Comparison of ENCODE assay signal across 1 cellular context in genomic region chrX:13857804-13858203, GRCh38.
TF ChIP-seq lines count a peak whose summit lies in the region.

No MANE protein-coding gene starts in this region.

TF ChIP-seq in H1, 55 proteins besides CTCF, POLR2A, EP300 and RAD21:
- TF ChIP-seq TAF7 (optimal IDR thresholded peaks at IDR 0.05; ENCODE audit: borderline replicate concordance, low read depth, low read length) (no peak), CHD1 (IDR thresholded peaks at IDR 0.05; ENCODE audit: low read depth, low read length) (no peak), PHF8 (conservative IDR thresholded peaks at IDR 0.05; ENCODE audit: low read depth, low read length) (no peak), TAF1 (IDR thresholded peaks at IDR 0.05; ENCODE audit: low read depth, low read length) (no peak), TEAD4 (IDR thresholded peaks at IDR 0.05; ENCODE audit: low read depth, low read length) (no peak), BACH1 (IDR thresholded peaks at IDR 0.05; ENCODE audit: low read length) (no peak), JUND (IDR thresholded peaks at IDR 0.05; ENCODE audit: low read length) (no peak), TCF12 (IDR thresholded peaks at IDR 0.05; ENCODE audit: low read depth, low read length) (no peak), SP1 (IDR thresholded peaks at IDR 0.05; ENCODE audit: low read depth, low read length) (no peak), CBX5 (IDR thresholded peaks at IDR 0.05; ENCODE audit: low read depth, low read length) (no peak), HDAC6 (IDR thresholded peaks at IDR 0.05; ENCODE audit: low read depth, low read length) (no peak), RBBP5 (IDR thresholded peaks at IDR 0.05; ENCODE audit: borderline replicate concordance, low read depth, low read length) (no peak), NANOG (IDR thresholded peaks at IDR 0.05; ENCODE audit: insufficient read depth, low read depth, low read length, poor library complexity, severe bottlenecking) (no peak), KDM5A (IDR thresholded peaks at IDR 0.05; ENCODE audit: low read length) (no peak)
- TF ChIP-seq, protein P1, sequence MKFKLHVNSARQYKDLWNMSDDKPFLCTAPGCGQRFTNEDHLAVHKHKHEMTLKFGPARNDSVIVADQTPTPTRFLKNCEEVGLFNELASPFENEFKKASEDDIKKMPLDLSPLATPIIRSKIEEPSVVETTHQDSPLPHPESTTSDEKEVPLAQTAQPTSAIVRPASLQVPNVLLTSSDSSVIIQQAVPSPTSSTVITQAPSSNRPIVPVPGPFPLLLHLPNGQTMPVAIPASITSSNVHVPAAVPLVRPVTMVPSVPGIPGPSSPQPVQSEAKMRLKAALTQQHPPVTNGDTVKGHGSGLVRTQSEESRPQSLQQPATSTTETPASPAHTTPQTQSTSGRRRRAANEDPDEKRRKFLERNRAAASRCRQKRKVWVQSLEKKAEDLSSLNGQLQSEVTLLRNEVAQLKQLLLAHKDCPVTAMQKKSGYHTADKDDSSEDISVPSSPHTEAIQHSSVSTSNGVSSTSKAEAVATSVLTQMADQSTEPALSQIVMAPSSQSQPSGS (IDR thresholded peaks at IDR 0.05; ENCODE audit: low read length): no peak
